ENCODE assay signal across 20 cellular contexts in genomic region chr2:204183608-204184007, GRCh38.
DNase-seq lines count a peak whose midpoint lies in the region; ATAC-seq, FAIRE-seq and TF ChIP-seq lines count a peak whose summit lies in the region.
"Had no signal": no experiment of that assay in that cellular context is flagged by ENCODE, and none has a peak within 500 bp of the region (broad histone marks: within the 10 kb centered on the region; RNA-seq: fewer than 3 reads in every experiment).

No MANE protein-coding gene starts in this region.

- H3K79me2 ChIP-seq in PC-9 (ENCODE audit: low read depth), result no peaks in the 10 kb centered on the region

- H3K27me3 Mint-ChIP-seq in activated CD4-positive, alpha-beta T cell treated with anti-CD3 and anti-CD28 coated beads for 36 hours, result peaks cover 3% of the 10 kb centered on the region

- H3K36me3 ChIP-seq in PC-9 (ENCODE audit: low read depth), result no peaks in the 10 kb centered on the region
- no peaks in the 10 kb centered on the region for H3K36me3 ChIP-seq in thyroid gland
- H3K36me3 ChIP-seq in small intestine (ENCODE audit: control insufficient read depth in 2 of 2, insufficient read depth in 2 of 2, low read length in 2 of 2), result no peaks in the 10 kb centered on the region
- H3K36me3 ChIP-seq: BLaER1 had no signal

- ATAC-seq in esophagus mucosa (peak; percentile 33), HG03280 (IDR thresholded peaks at IDR 0.05; ENCODE audit: unreplicated experiment) (no peak)
- no peak for ATAC-seq in activated CD4-positive, alpha-beta T cell treated with anti-CD3 and anti-CD28 coated beads for 36 hours

- DNase-seq in LNCaP clone FGC (ENCODE audit: low read depth), result peak; percentile 69
- peak; percentile 2 to 53 for DNase-seq in PC-9
- DNase-seq in thyroid gland, result peak; percentile 4 to 10
- DNase-seq in activated CD4-positive, alpha-beta T cell treated with anti-CD3 and anti-CD28 coated beads for 36 hours, result no peak
- DNase-seq in small intestine, result no peak
- DNase-seq: CD4-positive, alpha-beta memory T cell; DMS53; EL; KBM-7; MV-4-11; NCI-H187 treated with DMSO at 0.1 percent for 48 hours; NK-92 treated with Interleukin-12 subunit alpha and Interleukin-12 subunit beta, amount 100 ng/mL, for 24 hours; SHP77; SK-N-SH had no signal

- no peak overlapping the region for H3K27ac Mint-ChIP-seq in activated CD4-positive, alpha-beta T cell treated with anti-CD3 and anti-CD28 coated beads for 36 hours
- H3K27ac Mint-ChIP-seq: CD4-positive, alpha-beta memory T cell had no signal

- no peaks in the 10 kb centered on the region for H3F3A ChIP-seq in PC-9 (ENCODE audit: insufficient read depth, low read depth)

- TF ChIP-seq POLR2A in thyroid gland (IDR thresholded peaks at IDR 0.05), result no peak

- no peaks in the 10 kb centered on the region for H3K9me3 Mint-ChIP-seq in activated CD4-positive, alpha-beta T cell treated with anti-CD3 and anti-CD28 coated beads for 36 hours (ENCODE audit: low read depth)

- 32 to 34% methylated on average over 4 of the region's 4 CpGs for WGBS in thyroid gland, 2 donors
- 65 to 75% (median 73%) methylated on average over 4 of the region's 4 CpGs for WGBS in small intestine, 3 donors

- no peak overlapping the region for H3K4me3 ChIP-seq in LNCaP clone FGC (ENCODE audit: low read depth, low read length)
- H3K4me3 ChIP-seq in PC-9, result no peak overlapping the region
- no peak overlapping the region for H3K4me3 ChIP-seq in thyroid gland (replicated peaks in 1 of 3)
- no peak overlapping the region for H3K4me3 ChIP-seq in small intestine (ENCODE audit: low read depth in 1 of 2, low read length in 2 of 2)
- H3K4me3 ChIP-seq: BLaER1 had no signal

- BruUV-seq in PC-9 (replicated peaks; lab: Mats Ljungman, UMichigan), result no TSS peak

- H3K27ac ChIP-seq in PC-9 (no peak overlapping the region), thyroid gland (no peak overlapping the region), small intestine (ENCODE audit: low read depth in 1 of 2, low read length in 1 of 2) (no peak overlapping the region)
- H3K27ac ChIP-seq: BLaER1 had no signal

- no peaks in the 10 kb centered on the region for H3K36me3 Mint-ChIP-seq in activated CD4-positive, alpha-beta T cell treated with anti-CD3 and anti-CD28 coated beads for 36 hours (ENCODE audit: low read depth)
- H3K36me3 Mint-ChIP-seq: CD4-positive, alpha-beta memory T cell had no signal

- H3K4me2 ChIP-seq in PC-9, result no peak overlapping the region
- H3K4me2 ChIP-seq: BLaER1, SK-N-SH had no signal

- intact Hi-C loops in PC-9 (cut with micrococcal nuclease; ENCODE audit: unreplicated experiment), result no loop called here
- intact Hi-C loops in thyroid gland (cut with DNase I), result no loop called here
- intact Hi-C loops in activated CD4-positive, alpha-beta T cell treated with anti-CD3 and anti-CD28 coated beads for 36 hours (cut with DNase I, micrococcal nuclease), result no loop called here

- H3K9me2 ChIP-seq in PC-9 (ENCODE audit: insufficient read depth), result no peaks in the 10 kb centered on the region
- H3K9me2 ChIP-seq: SK-N-SH had no signal

- H3K4me1 ChIP-seq in PC-9 (replicated peaks; ENCODE audit: insufficient read depth) (0 out of 2 replicates have a peak, but pooled peaks cover 6% of the 10 kb centered on the region), thyroid gland (peaks cover 0 to 3% of the 10 kb centered on the region in 2 donors), small intestine (ENCODE audit: control insufficient read depth in 2 of 2, insufficient read depth in 1 of 2, low read depth in 1 of 2, low read length in 1 of 2) (peaks cover 0 to 2% of the 10 kb centered on the region in 2 donors)
- H3K4me1 ChIP-seq: BLaER1 had no signal

- H4K20me1 ChIP-seq in PC-9 (ENCODE audit: insufficient read depth), result no peaks in the 10 kb centered on the region
- H4K20me1 ChIP-seq: BLaER1 had no signal

- CTCF ChIA-PET in PC-9 (lab: Charles Lee), result no interaction called here
- CTCF ChIA-PET in activated CD4-positive, alpha-beta T cell treated with anti-CD3 and anti-CD28 coated beads for 36 hours (lab: Charles Lee), result interaction anchor here (0.7 kb wide), 1 partner anchor 1464 kb away, joined by 3 read pairs; no protein-coding TSS in a partner anchor

- no peak for FAIRE-seq in small intestine (lab: Jason Lieb, UNC)
- FAIRE-seq: GM12892, GM18507, H54 had no signal

- H3K9me3 ChIP-seq in PC-9 (ENCODE audit: insufficient read depth, low read depth), result no peaks in the 10 kb centered on the region
- no peaks in the 10 kb centered on the region for H3K9me3 ChIP-seq in thyroid gland
- no peaks in the 10 kb centered on the region for H3K9me3 ChIP-seq in small intestine (ENCODE audit: control insufficient read depth, low read depth)
- H3K9me3 ChIP-seq: BLaER1, SK-N-SH had no signal

- no peaks in the 10 kb centered on the region for H3K27me3 ChIP-seq in PC-9 (ENCODE audit: insufficient read depth, low read depth)
- H3K27me3 ChIP-seq in thyroid gland, result no peaks in the 10 kb centered on the region
- no peaks in the 10 kb centered on the region for H3K27me3 ChIP-seq in small intestine (ENCODE audit: control insufficient read depth in 2 of 2, insufficient read depth in 2 of 2, low read length in 2 of 2)
- H3K27me3 ChIP-seq: BLaER1 had no signal

- POLR2A ChIA-PET in PC-9 (lab: Charles Lee; ENCODE audit: unreplicated experiment), result no interaction called here
- POLR2A ChIA-PET in activated CD4-positive, alpha-beta T cell treated with anti-CD3 and anti-CD28 coated beads for 36 hours (lab: Charles Lee), result no interaction called here

- TF ChIP-seq CTCF in LNCaP clone FGC (IDR thresholded peaks at IDR 0.05; ENCODE audit: control insufficient read depth, extremely low read depth, insufficient read depth), result 0 out of 2 replicates have a peak, but pooled peaks have one; percentile 2
- TF ChIP-seq CTCF in PC-9 (conservative IDR thresholded peaks at IDR 0.05), result no peak
- TF ChIP-seq CTCF in thyroid gland (IDR thresholded peaks at IDR 0.05), result no peak

- no peak overlapping the region for H2AFZ ChIP-seq in PC-9

- H3K4me3 Mint-ChIP-seq in activated CD4-positive, alpha-beta T cell treated with anti-CD3 and anti-CD28 coated beads for 36 hours, result no peak overlapping the region
- H3K4me3 Mint-ChIP-seq: CD4-positive, alpha-beta memory T cell had no signal

- peaks cover 13% of the 10 kb centered on the region for H3K4me1 Mint-ChIP-seq in activated CD4-positive, alpha-beta T cell treated with anti-CD3 and anti-CD28 coated beads for 36 hours

Comparison
In these comparisons a context has a peak if more than half of its experiments do, and no peak if none do; other contexts are left out.
1. DNase-seq: peak in LNCaP clone FGC (single experiment), PC-9 (2 of 2) and thyroid gland (2 of 2); none in activated CD4-positive, alpha-beta T cell treated with anti-CD3 and anti-CD28 coated beads for 36 hours (single experiment) and small intestine (single experiment).